1 cellular context compared by ENCODE assay signal in the genomic region with DNA sequence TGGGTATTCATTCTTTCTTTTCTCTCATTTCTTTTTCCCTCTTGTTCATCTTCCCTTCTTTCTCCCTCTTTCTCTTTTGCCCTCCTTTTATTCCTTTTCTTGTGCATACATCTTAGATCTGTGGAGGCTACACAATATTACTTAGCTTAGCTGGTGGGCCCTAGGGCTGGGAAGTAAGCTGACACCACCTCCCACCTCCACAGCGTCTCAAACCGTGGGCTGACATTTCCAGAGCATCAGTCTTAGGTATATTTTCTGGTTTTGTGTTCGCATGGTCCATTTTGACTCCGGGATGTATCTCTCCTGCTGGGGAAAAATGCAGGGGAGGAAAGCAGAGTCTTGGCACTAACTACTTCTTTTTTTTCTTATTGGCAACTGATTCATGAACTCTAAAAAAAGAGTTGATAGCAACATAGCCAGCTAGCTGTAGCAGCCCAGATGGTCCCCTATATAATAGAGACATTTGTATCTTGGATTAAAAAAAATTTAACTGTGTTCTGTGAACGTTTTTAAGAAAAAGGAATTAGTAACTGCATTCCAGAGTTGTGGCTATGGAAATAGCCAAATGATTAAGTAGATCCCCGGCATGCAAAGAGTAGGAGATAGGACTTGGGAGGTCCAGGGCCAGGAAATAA.
TF ChIP-seq lines count a peak whose summit lies in the region.

No MANE protein-coding gene starts in this region.

TF ChIP-seq in SK-N-SH treated with all-trans-retinoic acid at 6 μM for 48 hours, 23 proteins besides CTCF, POLR2A, EP300 and RAD21 (continued from another document):
- TF ChIP-seq, protein P1, sequence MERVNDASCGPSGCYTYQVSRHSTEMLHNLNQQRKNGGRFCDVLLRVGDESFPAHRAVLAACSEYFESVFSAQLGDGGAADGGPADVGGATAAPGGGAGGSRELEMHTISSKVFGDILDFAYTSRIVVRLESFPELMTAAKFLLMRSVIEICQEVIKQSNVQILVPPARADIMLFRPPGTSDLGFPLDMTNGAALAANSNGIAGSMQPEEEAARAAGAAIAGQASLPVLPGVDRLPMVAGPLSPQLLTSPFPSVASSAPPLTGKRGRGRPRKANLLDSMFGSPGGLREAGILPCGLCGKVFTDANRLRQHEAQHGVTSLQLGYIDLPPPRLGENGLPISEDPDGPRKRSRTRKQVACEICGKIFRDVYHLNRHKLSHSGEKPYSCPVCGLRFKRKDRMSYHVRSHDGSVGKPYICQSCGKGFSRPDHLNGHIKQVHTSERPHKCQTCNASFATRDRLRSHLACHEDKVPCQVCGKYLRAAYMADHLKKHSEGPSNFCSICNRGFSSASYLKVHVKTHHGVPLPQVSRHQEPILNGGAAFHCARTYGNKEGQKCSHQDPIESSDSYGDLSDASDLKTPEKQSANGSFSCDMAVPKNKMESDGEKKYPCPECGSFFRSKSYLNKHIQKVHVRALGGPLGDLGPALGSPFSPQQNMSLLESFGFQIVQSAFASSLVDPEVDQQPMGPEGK (CRISPR knock-in tag; IDR thresholded peaks at IDR 0.05; ENCODE audit: borderline replicate concordance), result no peak
